ENCODE assay signal across 17 cellular contexts in genomic region chr4:187128226-187128625, GRCh38.
DNase-seq lines count a peak whose midpoint lies in the region; ATAC-seq, FAIRE-seq and TF ChIP-seq lines count a peak whose summit lies in the region.
"Had no signal": no experiment of that assay in that cellular context is flagged by ENCODE, and none has a peak within 500 bp of the region (broad histone marks: within the 10 kb centered on the region; RNA-seq: fewer than 3 reads in every experiment).

No MANE protein-coding gene starts in this region.

- no peaks in the 10 kb centered on the region for H3K36me3 ChIP-seq in upper lobe of right lung
- H3K36me3 ChIP-seq: prostate gland, transverse colon had no signal

- no peaks in the 10 kb centered on the region for H3K36me3 Mint-ChIP-seq in type B pancreatic cell

- H3K27me3 ChIP-seq in upper lobe of right lung: no peaks in the 10 kb centered on the region
- H3K27me3 ChIP-seq: transverse colon had no signal

- peaks cover 11% of the 10 kb centered on the region for H3K4me1 Mint-ChIP-seq in type B pancreatic cell (ENCODE audit: unreplicated experiment)
- H3K4me1 Mint-ChIP-seq: H9 had no signal

- no peak for FAIRE-seq in H54 (lab: Jason Lieb, UNC)

- H3K9me3 ChIP-seq in upper lobe of right lung: no peaks in the 10 kb centered on the region
- H3K9me3 ChIP-seq: prostate gland, transverse colon had no signal

- no peaks in the 10 kb centered on the region for H3K9me3 Mint-ChIP-seq in type B pancreatic cell
- H3K9me3 Mint-ChIP-seq: H9 had no signal

- ATAC-seq in upper lobe of right lung (no peak), HG03378 (IDR thresholded peaks at IDR 0.05; ENCODE audit: unreplicated experiment) (no peak)
- ATAC-seq: activated T-cell treated with anti-CD3 and anti-CD28 coated beads, Interleukin-2, amount 50 U/mL, for 72 hours had no signal

- DNase-seq in H54 (ENCODE audit: insufficient read length, low spot score): peak; percentile 42
- peak; percentile 53 for DNase-seq in astrocyte of the hippocampus (ENCODE audit: low read depth, low spot score)
- peak; percentile 88 for DNase-seq in islet precursor cell
- no peak for DNase-seq in type B pancreatic cell (ENCODE audit: extremely low spot score, unreplicated experiment)
- no peak for DNase-seq in coronary artery (ENCODE audit: low spot score)
- no peak for DNase-seq in upper lobe of right lung
- DNase-seq: activated CD4-positive, alpha-beta T cell treated with anti-CD3 and anti-CD28 coated beads, Interleukin-2, amount 50 U/mL, for 4 hours; activated T-cell treated with anti-CD3 and anti-CD28 coated beads, Interleukin-2, amount 50 U/mL, for 72 hours; amniotic stem cell; CD4-positive, alpha-beta T cell; H9; NCI-H526; stimulated activated CD4-positive, alpha-beta T cell treated with anti-CD3 and anti-CD28 coated beads, Interleukin-2, amount 100 ng/mL, for 48 hours; transverse colon had no signal

- peak overlapping the region; percentile 34 for H3K27ac Mint-ChIP-seq in type B pancreatic cell
- H3K27ac Mint-ChIP-seq: activated T-cell treated with anti-CD3 and anti-CD28 coated beads, Interleukin-2, amount 50 U/mL, for 72 hours; CD4-positive, alpha-beta T cell had no signal

- H3K4me1 ChIP-seq in upper lobe of right lung: no peaks in the 10 kb centered on the region
- H3K4me1 ChIP-seq: prostate gland, transverse colon had no signal

- TF ChIP-seq POLR2A in H54 (IDR thresholded peaks at IDR 0.05; ENCODE audit: low read depth, low read length): no peak

- peak overlapping the region; percentile 23 for H3K4me3 Mint-ChIP-seq in type B pancreatic cell
- H3K4me3 Mint-ChIP-seq: activated T-cell treated with anti-CD3 and anti-CD28 coated beads, Interleukin-2, amount 50 U/mL, for 72 hours; CD4-positive, alpha-beta T cell; H9 had no signal

- intact Hi-C loops in upper lobe of right lung (cut with DNase I): no loop called here

- peaks cover 7% of the 10 kb centered on the region for H3K27me3 Mint-ChIP-seq in type B pancreatic cell
- H3K27me3 Mint-ChIP-seq: CD4-positive, alpha-beta T cell had no signal

- TF ChIP-seq CTCF in type B pancreatic cell (conservative IDR thresholded peaks at IDR 0.05): no peak
- TF ChIP-seq CTCF in coronary artery (IDR thresholded peaks at IDR 0.05): no peak
- no peak for TF ChIP-seq CTCF in upper lobe of right lung (IDR thresholded peaks at IDR 0.05)

- no peak overlapping the region for H3K27ac ChIP-seq in coronary artery
- no peak overlapping the region for H3K27ac ChIP-seq in upper lobe of right lung
- H3K27ac ChIP-seq: KMS-11, prostate gland, transverse colon had no signal

- H3K4me3 ChIP-seq in coronary artery (no peak overlapping the region), upper lobe of right lung (no peak overlapping the region)
- H3K4me3 ChIP-seq: prostate gland, transverse colon had no signal

Comparison
In these comparisons a context has a peak if more than half of its experiments do, and no peak if none do; other contexts are left out.
1. DNase-seq: peak in H54 (single experiment), astrocyte of the hippocampus (single experiment) and islet precursor cell (single experiment); none in type B pancreatic cell (single experiment), coronary artery (single experiment) and upper lobe of right lung (single experiment).